8 cellular contexts compared by ENCODE assay signal in genomic region chr6:99521557-99522286, GRCh38. TPM values are rescaled to one million over a fixed set of nuclear protein-coding genes. Genes with fewer than 3 reads are reported as not detected.
A peak's percentile ranks its signal among the peaks of the same experiment; 100 is the strongest.
DNase-seq lines count a peak whose midpoint lies in the region; ATAC-seq and TF ChIP-seq lines count a peak whose summit lies in the region.

No MANE protein-coding gene starts in this region.

- TF ChIP-seq CTCF in esophagus muscularis mucosa (IDR thresholded peaks at IDR 0.05) (no peak), nephron progenitor cell (IDR thresholded peaks at IDR 0.05) (no peak)

- peak overlapping the region; percentile 99 for H3K4me3 Mint-ChIP-seq in nephron progenitor cell

- no peaks in the 10 kb centered on the region for H3K36me3 ChIP-seq in SK-N-MC (ENCODE audit: insufficient read depth, low read length)
- H3K36me3 ChIP-seq in esophagus muscularis mucosa = no peaks in the 10 kb centered on the region

- no peak for TF ChIP-seq POLR2A in esophagus muscularis mucosa (IDR thresholded peaks at IDR 0.05; ENCODE audit: low read depth)

- no peaks in the 10 kb centered on the region for H3K9me3 Mint-ChIP-seq in nephron progenitor cell

- H3K4me3 ChIP-seq in SK-N-MC (peak overlapping the region; percentile 84), esophagus muscularis mucosa (peak overlapping the region; percentile 63 to 89 (median 81))

- peaks cover 9 to 40% (median 18%) of the 10 kb centered on the region in 4 donors for H3K4me1 ChIP-seq in esophagus muscularis mucosa

- H3K9me3 ChIP-seq in SK-N-MC (ENCODE audit: low read depth, low read length) = no peaks in the 10 kb centered on the region
- H3K9me3 ChIP-seq in esophagus muscularis mucosa = no peaks in the 10 kb centered on the region

- peak overlapping the region; percentile 99 for H3K27ac Mint-ChIP-seq in nephron progenitor cell

- H3K9ac ChIP-seq in SK-N-MC (ENCODE audit: insufficient read length) = peak overlapping the region; percentile 79

- peaks cover 3% of the 10 kb centered on the region for H3K27me3 Mint-ChIP-seq in nephron progenitor cell (ENCODE audit: low read depth, poor library complexity)

- intact Hi-C loops in esophagus muscularis mucosa (cut with DNase I) = loop anchor here (5.0 kb wide), 1 partner anchor 46 kb away; the partner anchor contains the start of gene CCNC

- no peak for TF ChIP-seq EP300 in esophagus muscularis mucosa (IDR thresholded peaks at IDR 0.05)

- ATAC-seq in GM18868 (IDR thresholded peaks at IDR 0.05; ENCODE audit: unreplicated experiment) (peak; percentile 31), HG03095 (IDR thresholded peaks at IDR 0.05; ENCODE audit: unreplicated experiment) (peak; percentile 19)
- no peak for ATAC-seq in activated CD4-positive, CD25-positive, alpha-beta regulatory T cell treated with anti-CD3 and anti-CD28 coated beads, Interleukin-2, amount 50 U/mL, for 24 hours

- DNase-seq in Ammon's horn (ENCODE audit: low spot score) = peak; percentile 15
- no peak for DNase-seq in SK-N-MC (ENCODE audit: low read depth, low spot score)
- no peak for DNase-seq in esophagus muscularis mucosa (ENCODE audit: extremely low spot score)
- DNase-seq in nephron progenitor cell = peak; percentile 25
- no peak for DNase-seq in activated CD8-positive, alpha-beta memory T cell treated with anti-CD3 and anti-CD28 coated beads, Interleukin-2, amount 50 U/mL, for 4 hours

- no peaks in the 10 kb centered on the region for H3K27me3 ChIP-seq in esophagus muscularis mucosa

- H3K27ac ChIP-seq in SK-N-MC = peak overlapping the region; percentile 81
- peak overlapping the region; percentile 87 to 94 (median 90) for H3K27ac ChIP-seq in esophagus muscularis mucosa (replicated peaks in 1 of 4)

- WGBS in esophagus muscularis mucosa = 8% methylated on average over 9 of the region's 14 CpGs

- H3K36me3 Mint-ChIP-seq in nephron progenitor cell (ENCODE audit: low read depth) = peaks cover 4% of the 10 kb centered on the region

- H3K4me1 Mint-ChIP-seq in nephron progenitor cell = peaks cover 13% of the 10 kb centered on the region

RNA-seq across cellular contexts. Expression of gene USP45, which starts 6.5 kb away (rescaled TPM):
- 10 to 100 TPM; 11.8 to 35.7 (median 17.1) TPM for total RNA-seq in esophagus muscularis mucosa

RNA-seq across cellular contexts. Expression of gene CCNC, which starts 46.7 kb away (rescaled TPM):
- total RNA-seq in esophagus muscularis mucosa = 10 to 100 TPM; 27.4 to 50.7 (median 45.1) TPM

Comparison
In these comparisons a context has a peak if more than half of its experiments do, and no peak if none do; other contexts are left out.
1. DNase-seq: peak in Ammon's horn (single experiment) and nephron progenitor cell (single experiment); none in SK-N-MC (single experiment), esophagus muscularis mucosa (single experiment) and activated CD8-positive, alpha-beta memory T cell treated with anti-CD3 and anti-CD28 coated beads, Interleukin-2, amount 50 U/mL, for 4 hours (single experiment).
2. ATAC-seq: peak in GM18868 (single experiment) and HG03095 (single experiment); none in activated CD4-positive, CD25-positive, alpha-beta regulatory T cell treated with anti-CD3 and anti-CD28 coated beads, Interleukin-2, amount 50 U/mL, for 24 hours (0 of 2).